Comparison of ENCODE assay signal across 16 cellular contexts in genomic region chr5:35990524-35990923, GRCh38. TPM values are rescaled to one million over a fixed set of nuclear protein-coding genes. Genes with fewer than 3 reads are reported as not detected.
DNase-seq lines count a peak whose midpoint lies in the region; ATAC-seq and TF ChIP-seq lines count a peak whose summit lies in the region.
"Had no signal": no experiment of that assay in that cellular context is flagged by ENCODE, and none has a peak within 500 bp of the region (broad histone marks: within the 10 kb centered on the region; RNA-seq: fewer than 3 reads in every experiment).

No MANE protein-coding gene starts in this region.

- no peak overlapping the region for H3K4me3 Mint-ChIP-seq in Caco-2 (ENCODE audit: unreplicated experiment)
- H3K4me3 Mint-ChIP-seq: natural killer cell treated with Interleukin-12 subunit alpha and Interleukin-12 subunit beta and Interleukin-15 and Interleukin-18, amount 100 ng/mL, for 72 hours had no signal

- intact Hi-C loops in Caco-2 (cut with micrococcal nuclease; ENCODE audit: unreplicated experiment): no loop called here

- TF ChIP-seq CTCF in WERI-Rb-1 (IDR thresholded peaks at IDR 0.05; ENCODE audit: low read depth, low read length) (no peak), Caco-2 (IDR thresholded peaks at IDR 0.05; ENCODE audit: insufficient read depth in 1 of 2, low read depth in 1 of 2, low read length in 1 of 2, severe bottlenecking in 1 of 2, unreplicated experiment in 1 of 2) (no peak)

- POLR2A ChIA-PET in Caco-2 (lab: Charles Lee): no interaction called here

- CTCF ChIA-PET in Caco-2 (lab: Charles Lee): no interaction called here

- H3K4me3 ChIP-seq in MG63: no peak overlapping the region
- H3K4me3 ChIP-seq in WERI-Rb-1 (ENCODE audit: low read depth, low read length): peak overlapping the region; percentile 74
- peak overlapping the region; percentile 63 for H3K4me3 ChIP-seq in iPS-18c (ENCODE audit: insufficient read depth, low read depth, low read length)
- H3K4me3 ChIP-seq in Caco-2 (ENCODE audit: low read depth, low read length): no peak overlapping the region
- H3K4me3 ChIP-seq: right atrium auricular region had no signal

- peaks cover 9% of the 10 kb centered on the region for H3K27me3 Mint-ChIP-seq in Caco-2 (ENCODE audit: insufficient read depth, unreplicated experiment)

- no peak for ATAC-seq in GM21825 (IDR thresholded peaks at IDR 0.05; ENCODE audit: unreplicated experiment)

- peaks cover 2% of the 10 kb centered on the region for H3K9me3 Mint-ChIP-seq in Caco-2 (ENCODE audit: unreplicated experiment)
- H3K9me3 Mint-ChIP-seq: natural killer cell treated with Interleukin-12 subunit alpha and Interleukin-12 subunit beta and Interleukin-15 and Interleukin-18, amount 100 ng/mL, for 72 hours had no signal

- peak overlapping the region; percentile 92 for H3K27ac ChIP-seq in WERI-Rb-1
- H3K27ac ChIP-seq: right atrium auricular region had no signal

- H3K27me3 ChIP-seq in MG63 (peaks cover 13% of the 10 kb centered on the region), WERI-Rb-1 (ENCODE audit: insufficient read depth, low read depth, severe bottlenecking) (no peaks in the 10 kb centered on the region), Caco-2 (replicated peaks; ENCODE audit: control insufficient read depth, insufficient read depth, low read length) (no peaks in the 10 kb centered on the region)
- H3K27me3 ChIP-seq: right atrium auricular region had no signal

- BruUV-seq in Caco-2 (replicated peaks; lab: Mats Ljungman, UMichigan): no TSS peak

- H3K4me1 Mint-ChIP-seq in Caco-2 (ENCODE audit: low read depth, unreplicated experiment): no peaks in the 10 kb centered on the region
- H3K4me1 Mint-ChIP-seq: IgD-negative memory B cell had no signal

- H3K36me3 Mint-ChIP-seq in Caco-2 (ENCODE audit: insufficient read depth, unreplicated experiment): no peaks in the 10 kb centered on the region
- H3K36me3 Mint-ChIP-seq: IgD-negative memory B cell; natural killer cell treated with Interleukin-12 subunit alpha and Interleukin-12 subunit beta and Interleukin-15 and Interleukin-18, amount 100 ng/mL, for 72 hours had no signal

- no peaks in the 10 kb centered on the region for H3K4me1 ChIP-seq in Caco-2
- H3K4me1 ChIP-seq: right atrium auricular region had no signal

- H3K36me3 ChIP-seq in MG63: no peaks in the 10 kb centered on the region
- H3K36me3 ChIP-seq in WERI-Rb-1: peaks cover 6% of the 10 kb centered on the region
- H3K36me3 ChIP-seq in Caco-2 (ENCODE audit: control insufficient read depth, insufficient read depth, low read length): no peaks in the 10 kb centered on the region
- H3K36me3 ChIP-seq: right atrium auricular region had no signal

- H3K27ac Mint-ChIP-seq in Caco-2 (ENCODE audit: unreplicated experiment): no peak overlapping the region
- H3K27ac Mint-ChIP-seq: IgD-negative memory B cell; natural killer cell treated with Interleukin-12 subunit alpha and Interleukin-12 subunit beta and Interleukin-15 and Interleukin-18, amount 100 ng/mL, for 72 hours had no signal

- DNase-seq in MG63 (peak; percentile 1), WERI-Rb-1 (peak; percentile 34), renal cortical epithelial cell (ENCODE audit: low read depth) (peak; percentile 13), Caco-2 (no peak)
- no peak for DNase-seq in central memory CD4-positive, alpha-beta T cell
- DNase-seq: activated CD4-positive, CD25-positive, alpha-beta regulatory T cell; AML-193; NCI-H2107; substantia nigra had no signal

- no peaks in the 10 kb centered on the region for H3K9me3 ChIP-seq in MG63
- H3K9me3 ChIP-seq in WERI-Rb-1 (ENCODE audit: severe bottlenecking): no peaks in the 10 kb centered on the region
- H3K9me3 ChIP-seq in iPS-18c (ENCODE audit: control insufficient read depth, insufficient read depth, low read length): no peaks in the 10 kb centered on the region
- no peaks in the 10 kb centered on the region for H3K9me3 ChIP-seq in Caco-2
- H3K9me3 ChIP-seq: right atrium auricular region had no signal

RNA-seq across cellular contexts. Expression of gene UGT3A1, which starts 0.7 kb away (rescaled TPM):
- not detected in 2 replicates for total RNA-seq in MG63 (2014; rRNA removed; shearing (Covaris generic); ENCODE audit: low replicate concordance)
- total RNA-seq in renal cortical epithelial cell (2.8 and 9.4 TPM in 2 replicates), Caco-2 (2022) (not detected in 2 replicates)
- total RNA-seq: fibroblast of villous mesenchyme; natural killer cell treated with Interleukin-12 subunit alpha and Interleukin-12 subunit beta and Interleukin-15 and Interleukin-18, amount 100 ng/mL, for 72 hours; right atrium auricular region; T-helper 1 cell treated with Interleukin-12 subunit alpha and Interleukin-12 subunit beta and Interleukin-4 antibody, amounts not matched to agents 30 ng/mL and 1 ng/mL, for 36 hours had no signal

RNA-seq across cellular contexts. Expression of gene CAPSL, which starts 52.1 kb away (rescaled TPM):
- total RNA-seq in MG63 (2014; rRNA removed; shearing (Covaris generic); ENCODE audit: low replicate concordance): not detected in 2 replicates
- total RNA-seq in renal cortical epithelial cell (not detected in 2 replicates), Caco-2 (2022) (not detected in 2 replicates)
- total RNA-seq: natural killer cell treated with Interleukin-12 subunit alpha and Interleukin-12 subunit beta and Interleukin-15 and Interleukin-18, amount 100 ng/mL, for 72 hours; right atrium auricular region; T-helper 1 cell treated with Interleukin-12 subunit alpha and Interleukin-12 subunit beta and Interleukin-4 antibody, amounts not matched to agents 30 ng/mL and 1 ng/mL, for 36 hours had no signal

Comparison
In these comparisons a context has a peak if more than half of its experiments do, and no peak if none do; other contexts are left out.
1. DNase-seq: peak in MG63 (single experiment), WERI-Rb-1 (single experiment) and renal cortical epithelial cell (single experiment); none in Caco-2 (0 of 2) and central memory CD4-positive, alpha-beta T cell (single experiment).
2. H3K4me3 ChIP-seq: peak in WERI-Rb-1 (single experiment) and iPS-18c (single experiment); none in MG63 (single experiment) and Caco-2 (single experiment).